ENCODE assay signal across 17 cellular contexts in the genomic region with DNA sequence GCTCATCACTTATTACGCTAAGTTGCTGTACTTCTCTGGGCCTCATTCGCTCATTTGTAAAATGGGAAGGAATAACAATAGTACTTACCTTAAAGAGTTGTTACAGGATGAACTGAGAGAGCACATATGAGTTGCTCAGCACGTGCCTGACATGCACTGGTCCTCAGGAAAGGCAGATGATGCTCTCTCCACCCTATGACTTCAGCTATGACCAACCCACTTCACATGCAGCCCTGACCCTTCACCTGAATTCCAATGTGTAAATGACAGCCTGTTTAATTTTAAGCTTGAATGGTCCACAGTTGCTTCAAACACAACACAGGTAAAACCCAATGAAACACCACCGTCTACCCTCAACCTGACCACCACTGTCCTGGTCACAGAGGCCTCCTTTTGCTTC.
DNase-seq lines count a peak whose midpoint lies in the region; ATAC-seq and TF ChIP-seq lines count a peak whose summit lies in the region.
"Had no signal": no experiment of that assay in that cellular context is flagged by ENCODE, and none has a peak within 500 bp of the region (broad histone marks: within the 10 kb centered on the region; RNA-seq: fewer than 3 reads in every experiment).

No MANE protein-coding gene starts in this region.

- no peak overlapping the region for H3K4me3 ChIP-seq in epithelial cell of esophagus (ENCODE audit: low read length)
- H3K4me3 ChIP-seq: suprapubic skin had no signal

- no peak for TF ChIP-seq CTCF in epithelial cell of esophagus (IDR thresholded peaks at IDR 0.05; ENCODE audit: insufficient read depth, low read depth, low read length, missing control alignments)

- TF ChIP-seq RAD21 in Ishikawa (IDR thresholded peaks at IDR 0.05; ENCODE audit: low read depth), result no peak

- ATAC-seq in HG03045 (IDR thresholded peaks at IDR 0.05; ENCODE audit: unreplicated experiment) (no peak), GM18868 (IDR thresholded peaks at IDR 0.05; ENCODE audit: unreplicated experiment) (no peak), HG03457 (IDR thresholded peaks at IDR 0.05; ENCODE audit: unreplicated experiment) (no peak)

- no peak for TF ChIP-seq EP300 in Ishikawa (IDR thresholded peaks at IDR 0.05; ENCODE audit: borderline replicate concordance)

- DNase-seq in DMS53 treated with DMSO at 0.1 percent for 48 hours (lab: John Stamatoyannopoulos, UW; ENCODE audit: unreplicated experiment) (peak; percentile 60), epithelial cell of esophagus (ENCODE audit: low read depth) (peak; percentile 86), left kidney (ENCODE audit: low read depth, low spot score) (peak; percentile 54), hippocampal formation (lab: John Stamatoyannopoulos, UW) (no peak)
- DNase-seq: activated CD8-positive, alpha-beta memory T cell treated with anti-CD3 and anti-CD28 coated beads, Interleukin-2, amount 50 U/mL, for 48 hours; activated naive CD4-positive, alpha-beta T cell treated with Interleukin-2 at 50 U/mL for 16 hours; NCI-H1092 treated with DMSO at 0.1 percent for 48 hours; NCI-H2171 treated with DMSO at 0.1 percent for 48 hours; NK-92 treated with Interleukin-12 subunit alpha and Interleukin-12 subunit beta, amount 100 ng/mL, for 24 hours; retina; SHP77; stimulated activated CD4-positive, alpha-beta T cell treated with anti-CD3 and anti-CD28 coated beads, Interleukin-2, amount 100 ng/mL, for 24 hours had no signal

TF ChIP-seq in Ishikawa, 13 proteins besides CTCF, POLR2A, EP300 and RAD21:
- TF ChIP-seq, protein P1, sequence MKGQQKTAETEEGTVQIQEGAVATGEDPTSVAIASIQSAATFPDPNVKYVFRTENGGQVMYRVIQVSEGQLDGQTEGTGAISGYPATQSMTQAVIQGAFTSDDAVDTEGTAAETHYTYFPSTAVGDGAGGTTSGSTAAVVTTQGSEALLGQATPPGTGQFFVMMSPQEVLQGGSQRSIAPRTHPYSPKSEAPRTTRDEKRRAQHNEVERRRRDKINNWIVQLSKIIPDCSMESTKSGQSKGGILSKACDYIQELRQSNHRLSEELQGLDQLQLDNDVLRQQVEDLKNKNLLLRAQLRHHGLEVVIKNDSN (IDR thresholded peaks at IDR 0.05), result no peak
- TF ChIP-seq, protein P2, sequence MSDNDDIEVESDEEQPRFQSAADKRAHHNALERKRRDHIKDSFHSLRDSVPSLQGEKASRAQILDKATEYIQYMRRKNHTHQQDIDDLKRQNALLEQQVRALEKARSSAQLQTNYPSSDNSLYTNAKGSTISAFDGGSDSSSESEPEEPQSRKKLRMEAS (IDR thresholded peaks at IDR 0.05), result peak; percentile 24; the same call in 1 of the 2 replicates
TF ChIP-seq in Ishikawa: peak in this region for 1.

Comparison
In these comparisons a context has a peak if more than half of its experiments do, and no peak if none do; other contexts are left out.
1. DNase-seq: peak in DMS53 treated with DMSO at 0.1 percent for 48 hours (single experiment), epithelial cell of esophagus (single experiment) and left kidney (single experiment); none in hippocampal formation (0 of 2).